ENCODE assay signal across 13 cellular contexts in genomic region chr20:33773412-33774089, GRCh38. TPM values are rescaled to one million over a fixed set of nuclear protein-coding genes. Genes with fewer than 3 reads are reported as not detected.
DNase-seq lines count a peak whose midpoint lies in the region; ATAC-seq and TF ChIP-seq lines count a peak whose summit lies in the region.
"Had no signal": no experiment of that assay in that cellular context is flagged by ENCODE, and none has a peak within 500 bp of the region (broad histone marks: within the 10 kb centered on the region; RNA-seq: fewer than 3 reads in every experiment).

No MANE protein-coding gene starts in this region.

- H3K36me3 ChIP-seq in mucosa of descending colon (ENCODE audit: low read depth), result no peaks in the 10 kb centered on the region

- intact Hi-C loops in mucosa of descending colon (cut with DNase I, micrococcal nuclease), result no loop called here

- no peak overlapping the region for H3K27ac Mint-ChIP-seq in activated CD8-positive, alpha-beta memory T cell treated with anti-CD3 and anti-CD28 coated beads, Interleukin-2, amount 10 ng/mL, durations not matched to agents 7 days and 5 days
- H3K27ac Mint-ChIP-seq: natural killer cell treated with Interleukin-12 subunit alpha and Interleukin-12 subunit beta and Interleukin-15 and Interleukin-18, amount 100 ng/mL, for 72 hours had no signal

- H3K4me3 Mint-ChIP-seq in activated CD8-positive, alpha-beta memory T cell treated with anti-CD3 and anti-CD28 coated beads, Interleukin-2, amount 10 ng/mL, durations not matched to agents 7 days and 5 days, result no peak overlapping the region
- H3K4me3 Mint-ChIP-seq: natural killer cell treated with Interleukin-12 subunit alpha and Interleukin-12 subunit beta and Interleukin-15 and Interleukin-18, amount 100 ng/mL, for 72 hours had no signal

- H3K9me3 ChIP-seq in mucosa of descending colon, result no peaks in the 10 kb centered on the region

- peaks cover 22% of the 10 kb centered on the region for H3K4me1 Mint-ChIP-seq in activated CD8-positive, alpha-beta memory T cell treated with anti-CD3 and anti-CD28 coated beads, Interleukin-2, amount 10 ng/mL, durations not matched to agents 7 days and 5 days

- peaks cover 11% of the 10 kb centered on the region for H3K36me3 Mint-ChIP-seq in activated CD8-positive, alpha-beta memory T cell treated with anti-CD3 and anti-CD28 coated beads, Interleukin-2, amount 10 ng/mL, durations not matched to agents 7 days and 5 days

- H3K4me3 ChIP-seq in mucosa of descending colon, result no peak overlapping the region
- H3K4me3 ChIP-seq: hepatocyte had no signal

- TF ChIP-seq CTCF in mucosa of descending colon (IDR thresholded peaks at IDR 0.05), result no peak

- CTCF ChIA-PET in activated CD8-positive, alpha-beta memory T cell treated with anti-CD3 and anti-CD28 coated beads, Interleukin-2, amount 10 ng/mL, durations not matched to agents 7 days and 5 days (lab: Charles Lee), result no interaction called here

- DNase-seq in activated CD8-positive, alpha-beta memory T cell treated with anti-CD3 and anti-CD28 coated beads, Interleukin-2, amount 10 ng/mL, durations not matched to agents 7 days and 5 days, result no peak
- DNase-seq in activated CD8-positive, alpha-beta memory T cell treated with anti-CD3 and anti-CD28 coated beads, Interleukin-2, amount 50 U/mL, for 48 hours, result no peak
- DNase-seq in mucosa of descending colon, result no peak
- DNase-seq in nucleus accumbens (lab: John Stamatoyannopoulos, UW), result no peak
- no peak for DNase-seq in effector CD4-positive, alpha-beta T cell
- DNase-seq in central memory CD4-positive, alpha-beta T cell, result no peak
- DNase-seq: activated CD8-positive, alpha-beta memory T cell treated with anti-CD3 and anti-CD28 coated beads, Interleukin-2, amount 50 U/mL, for 4 hours; NCI-H1436 treated with DMSO at 0.1 percent for 48 hours; SHP77 had no signal

- H3K4me1 ChIP-seq in mucosa of descending colon (ENCODE audit: low read depth), result no peaks in the 10 kb centered on the region

- no peaks in the 10 kb centered on the region for H3K27me3 Mint-ChIP-seq in activated CD8-positive, alpha-beta memory T cell treated with anti-CD3 and anti-CD28 coated beads, Interleukin-2, amount 10 ng/mL, durations not matched to agents 7 days and 5 days
- H3K27me3 Mint-ChIP-seq: natural killer cell treated with Interleukin-12 subunit alpha and Interleukin-12 subunit beta and Interleukin-15 and Interleukin-18, amount 100 ng/mL, for 72 hours had no signal

- peak; percentile 38 for ATAC-seq in activated CD8-positive, alpha-beta memory T cell treated with anti-CD3 and anti-CD28 coated beads, Interleukin-2, amount 10 ng/mL, durations not matched to agents 7 days and 5 days
- ATAC-seq in GM21367 (IDR thresholded peaks at IDR 0.05; ENCODE audit: unreplicated experiment), result peak; percentile 65
- ATAC-seq in HG03280 (IDR thresholded peaks at IDR 0.05; ENCODE audit: unreplicated experiment), result peak; percentile 56
- peak; percentile 32 for ATAC-seq in mucosa of descending colon

- no peaks in the 10 kb centered on the region for H3K9me3 Mint-ChIP-seq in activated CD8-positive, alpha-beta memory T cell treated with anti-CD3 and anti-CD28 coated beads, Interleukin-2, amount 10 ng/mL, durations not matched to agents 7 days and 5 days (ENCODE audit: low read depth)
- H3K9me3 Mint-ChIP-seq: natural killer cell treated with Interleukin-12 subunit alpha and Interleukin-12 subunit beta and Interleukin-15 and Interleukin-18, amount 100 ng/mL, for 72 hours had no signal

RNA-seq across cellular contexts. Expression of gene CHMP4B, which starts 37.6 kb away (rescaled TPM):
- 10 to 100 TPM; 79.4 to 81.9 TPM for total RNA-seq in activated CD8-positive, alpha-beta memory T cell treated with anti-CD3 and anti-CD28 coated beads, Interleukin-2, amount 10 ng/mL, durations not matched to agents 7 days and 5 days
- total RNA-seq in mucosa of descending colon, result 100 to 1,000 TPM; 167 to 230 (median 184) TPM

RNA-seq across cellular contexts. Expression of gene ZNF341, which starts 41.8 kb away (rescaled TPM):
- total RNA-seq in activated CD8-positive, alpha-beta memory T cell treated with anti-CD3 and anti-CD28 coated beads, Interleukin-2, amount 10 ng/mL, durations not matched to agents 7 days and 5 days, result 1 to 10 TPM; 6.5 to 7.4 TPM
- total RNA-seq in mucosa of descending colon, result 1 to 10 TPM; 5.0 to 5.6 (median 5.1) TPM

RNA-seq across cellular contexts. Expression of gene PXMP4, which starts 53.4 kb away (rescaled TPM):
- total RNA-seq in activated CD8-positive, alpha-beta memory T cell treated with anti-CD3 and anti-CD28 coated beads, Interleukin-2, amount 10 ng/mL, durations not matched to agents 7 days and 5 days, result 10 to 100 TPM; 11.9 to 15.6 TPM
- 10 to 100 TPM; 14.5 to 18.6 (median 18.2) TPM for total RNA-seq in mucosa of descending colon
